Comparison of ENCODE assay signal across 14 cellular contexts in genomic region chr2:204483497-204484164, GRCh38.
DNase-seq lines count a peak whose midpoint lies in the region; ATAC-seq and TF ChIP-seq lines count a peak whose summit lies in the region.
"Had no signal": no experiment of that assay in that cellular context is flagged by ENCODE, and none has a peak within 500 bp of the region (broad histone marks: within the 10 kb centered on the region; RNA-seq: fewer than 3 reads in every experiment).

No MANE protein-coding gene starts in this region.

- no peaks in the 10 kb centered on the region for H3K4me1 ChIP-seq in right lobe of liver
- H3K4me1 ChIP-seq: right atrium auricular region had no signal

- TF ChIP-seq POLR2A in right lobe of liver (IDR thresholded peaks at IDR 0.05) = no peak

- 24% methylated on average over 4 of the region's 4 CpGs for WGBS in right lobe of liver (ENCODE audit: insufficient coverage, low coverage, low lambda C conversion rate, missing lambda C conversion rate)

- no peaks in the 10 kb centered on the region for H3K9me3 ChIP-seq in right lobe of liver
- H3K9me3 ChIP-seq: right atrium auricular region had no signal

- intact Hi-C loops in right lobe of liver (cut with DNase I) = no loop called here

- DNase-seq in DMS153 (lab: John Stamatoyannopoulos, UW) (peak; percentile 41), M059J (ENCODE audit: low read depth) (peak; percentile 4), NCI-H82 treated with DMSO at 0.1 percent for 48 hours (lab: John Stamatoyannopoulos, UW; ENCODE audit: unreplicated experiment) (peak; percentile 58), right lobe of liver (peak in 2 of 3 donors; percentile 37 to 61), NCI-H2107 treated with DMSO at 0.1 percent for 48 hours (lab: John Stamatoyannopoulos, UW; ENCODE audit: unreplicated experiment) (no peak)
- no peak for DNase-seq in activated effector memory CD4-positive, alpha-beta T cell treated with anti-CD3 and anti-CD28 coated beads, Interleukin-2, amount 50 U/mL, for 16 hours
- DNase-seq: activated CD4-positive, alpha-beta T cell treated with anti-CD3 and anti-CD28 coated beads for 1 hour; activated T-cell treated with anti-CD3 and anti-CD28 coated beads, Interleukin-2, amount 50 U/mL, for 1 hour; CD4-positive, alpha-beta T cell; foreskin keratinocyte; MM.1S had no signal

- H3K27ac ChIP-seq in right lobe of liver = no peak overlapping the region
- H3K27ac ChIP-seq: foreskin keratinocyte, right atrium auricular region had no signal

- H3K36me3 ChIP-seq in right lobe of liver = no peaks in the 10 kb centered on the region
- H3K36me3 ChIP-seq: right atrium auricular region had no signal

- no peak for TF ChIP-seq CTCF in right lobe of liver (IDR thresholded peaks at IDR 0.05)

- ATAC-seq in right lobe of liver (peak; percentile 65 to 82 (median 77)), HG03159 (IDR thresholded peaks at IDR 0.05; ENCODE audit: unreplicated experiment) (no peak), HG03039 (IDR thresholded peaks at IDR 0.05; ENCODE audit: unreplicated experiment) (no peak)
- ATAC-seq: foreskin keratinocyte had no signal

- H3K27me3 ChIP-seq in right lobe of liver = no peaks in the 10 kb centered on the region
- H3K27me3 ChIP-seq: foreskin keratinocyte, right atrium auricular region had no signal

- no peak overlapping the region for H3K4me3 ChIP-seq in right lobe of liver
- H3K4me3 ChIP-seq: right atrium auricular region had no signal

Comparison
In these comparisons a context has a peak if more than half of its experiments do, and no peak if none do; other contexts are left out.
1. DNase-seq: peak in DMS153 (single experiment), M059J (single experiment), NCI-H82 treated with DMSO at 0.1 percent for 48 hours (single experiment) and right lobe of liver (2 of 3); none in activated effector memory CD4-positive, alpha-beta T cell treated with anti-CD3 and anti-CD28 coated beads, Interleukin-2, amount 50 U/mL, for 16 hours (single experiment) and NCI-H2107 treated with DMSO at 0.1 percent for 48 hours (single experiment).
2. ATAC-seq: peak in right lobe of liver (4 of 4); none in HG03159 (single experiment) and HG03039 (single experiment).